Comparison of ENCODE assay signal across 22 cellular contexts in the genomic region with DNA sequence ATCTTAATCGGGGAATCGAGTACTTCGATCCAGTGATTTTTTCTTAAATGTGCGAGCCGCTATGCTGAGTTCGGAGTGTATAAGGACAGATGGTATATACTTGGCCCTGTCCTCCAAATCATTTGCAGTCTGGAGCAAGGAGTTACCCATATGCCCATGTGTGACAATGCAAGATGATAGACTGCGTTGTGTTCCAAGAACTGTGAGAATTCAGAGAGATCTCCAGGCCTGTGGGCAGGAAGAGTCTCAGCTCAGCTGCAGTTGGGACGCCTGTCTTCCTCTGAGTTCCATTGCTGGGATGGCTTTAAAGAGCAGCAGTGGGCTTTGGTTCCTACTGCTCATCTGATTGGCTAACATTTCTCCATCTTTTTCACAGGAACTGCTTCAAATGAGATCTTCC.
"Had no signal": no experiment of that assay in that cellular context is flagged by ENCODE, and none has a peak within 500 bp of the region (broad histone marks: within the 10 kb centered on the region; RNA-seq: fewer than 3 reads in every experiment).

No MANE protein-coding gene starts in this region.

- H3K4me1 ChIP-seq: gastrocnemius medialis, neural progenitor cell, psoas muscle, suprapubic skin, transverse colon, upper lobe of right lung, vagina had no signal

- H3K27me3 Mint-ChIP-seq: stimulated activated naive B cell treated with anti-CD40 and anti-IgM and Interleukin-4, amounts not matched to agents 10 μg/mL and 1 μg/mL and 100 μg/mL, for 72 hours; stimulated activated naive CD8-positive, alpha-beta T cell treated with anti-CD3 and anti-CD28 coated beads, Interleukin-15, Interleukin-2, amounts not matched to agents 100 ng/mL and 50 ng/mL, for 24 hours had no signal

- H3K4me3 ChIP-seq: gastrocnemius medialis, lung, mucosa of descending colon, neural progenitor cell, psoas muscle, skin epidermis, suprapubic skin, transverse colon, upper lobe of right lung, vagina had no signal

- FAIRE-seq: kidney had no signal

- H3K36me3 Mint-ChIP-seq: memory B cell; naive thymus-derived CD4-positive, alpha-beta T cell; neural progenitor cell; stimulated activated naive B cell treated with anti-CD40 and anti-IgM and Interleukin-4, amounts not matched to agents 10 μg/mL and 1 μg/mL and 100 μg/mL, for 72 hours had no signal

- H3K27ac Mint-ChIP-seq: memory B cell; naive thymus-derived CD4-positive, alpha-beta T cell; nephron; neural progenitor cell; stimulated activated naive B cell treated with anti-CD40 and anti-IgM and Interleukin-4, amounts not matched to agents 10 μg/mL and 1 μg/mL and 100 μg/mL, for 72 hours; stimulated activated naive CD8-positive, alpha-beta T cell treated with anti-CD3 and anti-CD28 coated beads, Interleukin-15, Interleukin-2, amounts not matched to agents 100 ng/mL and 50 ng/mL, for 24 hours had no signal

- H3K4me2 ChIP-seq: neural progenitor cell had no signal

- ATAC-seq: gastrocnemius medialis; left lobe of liver; mucosa of descending colon; naive thymus-derived CD4-positive, alpha-beta T cell; psoas muscle; right cardiac atrium; stimulated activated naive B cell treated with anti-CD40 and anti-IgM and Interleukin-4, amounts not matched to agents 10 μg/mL and 1 μg/mL and 100 μg/mL, for 72 hours; upper lobe of right lung had no signal

- H3K4me1 Mint-ChIP-seq: memory B cell; naive thymus-derived CD4-positive, alpha-beta T cell; nephron; neural progenitor cell; stimulated activated naive B cell treated with anti-CD40 and anti-IgM and Interleukin-4, amounts not matched to agents 10 μg/mL and 1 μg/mL and 100 μg/mL, for 72 hours had no signal

- H3K27ac ChIP-seq: gastrocnemius medialis, neural progenitor cell, psoas muscle, skin epidermis, suprapubic skin, transverse colon, upper lobe of right lung, vagina had no signal

- H3K9me3 Mint-ChIP-seq: memory B cell; stimulated activated naive CD8-positive, alpha-beta T cell treated with anti-CD3 and anti-CD28 coated beads, Interleukin-15, Interleukin-2, amounts not matched to agents 100 ng/mL and 50 ng/mL, for 24 hours had no signal

- H3K9me3 ChIP-seq: gastrocnemius medialis, mucosa of descending colon, psoas muscle, suprapubic skin, transverse colon, upper lobe of right lung, vagina had no signal

- H3K4me3 Mint-ChIP-seq: memory B cell; naive thymus-derived CD4-positive, alpha-beta T cell; nephron; neural progenitor cell; stimulated activated naive B cell treated with anti-CD40 and anti-IgM and Interleukin-4, amounts not matched to agents 10 μg/mL and 1 μg/mL and 100 μg/mL, for 72 hours; stimulated activated naive CD8-positive, alpha-beta T cell treated with anti-CD3 and anti-CD28 coated beads, Interleukin-15, Interleukin-2, amounts not matched to agents 100 ng/mL and 50 ng/mL, for 24 hours had no signal

- DNase-seq: cortex of kidney; foreskin fibroblast; gastrocnemius medialis; mucosa of descending colon; naive thymus-derived CD4-positive, alpha-beta T cell; psoas muscle; right cardiac atrium; stimulated activated CD4-positive, alpha-beta T cell treated with anti-CD3 and anti-CD28 coated beads, Interleukin-15, amount 100 ng/mL, for 24 hours; stimulated activated CD4-positive, alpha-beta T cell treated with anti-CD3 and anti-CD28 coated beads, Interleukin-2, amount 100 ng/mL, for 48 hours; stimulated activated naive B cell treated with anti-CD40 and anti-IgM and Interleukin-4, amounts not matched to agents 10 μg/mL and 1 μg/mL and 100 μg/mL, for 72 hours; transverse colon; upper lobe of right lung had no signal
